Comparison of ENCODE assay signal across 9 cellular contexts in the genomic region with DNA sequence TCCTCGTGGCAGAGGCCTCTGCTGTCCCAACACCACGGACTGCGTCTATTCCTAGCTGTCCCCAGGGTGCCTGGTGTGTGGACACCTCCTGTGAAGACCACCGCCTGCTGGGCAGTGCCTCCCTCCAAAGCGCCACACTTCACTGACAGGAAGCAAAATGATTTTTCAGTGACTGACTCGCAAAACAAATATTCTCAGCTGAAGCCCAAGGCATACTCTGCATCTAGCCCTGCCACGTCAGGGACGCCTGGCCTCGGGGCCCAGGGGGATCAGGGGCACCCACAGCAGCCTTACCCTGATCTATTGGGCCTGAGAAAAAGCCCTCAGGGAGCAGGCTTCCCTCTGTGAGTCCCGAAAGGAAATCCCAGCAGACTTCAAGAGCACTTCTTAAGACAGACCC. TPM values are rescaled to one million over a fixed set of nuclear protein-coding genes. Genes with fewer than 3 reads are reported as not detected.
DNase-seq lines count a peak whose midpoint lies in the region; ATAC-seq, FAIRE-seq and TF ChIP-seq lines count a peak whose summit lies in the region.
"Had no signal": no experiment of that assay in that cellular context is flagged by ENCODE, and none has a peak within 500 bp of the region (broad histone marks: within the 10 kb centered on the region; RNA-seq: fewer than 3 reads in every experiment).

No MANE protein-coding gene starts in this region.

- H3K4me1 ChIP-seq in right cardiac atrium (ENCODE audit: control insufficient read depth, insufficient read depth, low read length), result peaks cover 10% of the 10 kb centered on the region
- peaks cover 0 to 51% of the 10 kb centered on the region in 2 donors for H3K4me1 ChIP-seq in right atrium auricular region
- H3K4me1 ChIP-seq in lower lobe of right lung, result peaks cover 19% of the 10 kb centered on the region

- no peak for FAIRE-seq in GM19239 (lab: Jason Lieb, UNC)

- H3K27me3 ChIP-seq in right cardiac atrium (ENCODE audit: control insufficient read depth, insufficient read depth) (no peaks in the 10 kb centered on the region), right atrium auricular region (no peaks in the 10 kb centered on the region), lower lobe of right lung (ENCODE audit: low read depth) (no peaks in the 10 kb centered on the region)

- H3K27me3 Mint-ChIP-seq in activated naive CD8-positive, alpha-beta T cell treated with anti-CD3 and anti-CD28 coated beads, Interleukin-2, amount 10 ng/mL, durations not matched to agents 7 days and 5 days, result no peaks in the 10 kb centered on the region

- peak overlapping the region; percentile 87 for H3K4me3 Mint-ChIP-seq in activated naive CD8-positive, alpha-beta T cell treated with anti-CD3 and anti-CD28 coated beads, Interleukin-2, amount 10 ng/mL, durations not matched to agents 7 days and 5 days

- H3K27ac ChIP-seq in right cardiac atrium (ENCODE audit: low read length), result no peak overlapping the region
- H3K27ac ChIP-seq in right atrium auricular region, result no peak overlapping the region
- H3K27ac ChIP-seq in lower lobe of right lung, result no peak overlapping the region

- H3K27ac Mint-ChIP-seq in activated naive CD8-positive, alpha-beta T cell treated with anti-CD3 and anti-CD28 coated beads, Interleukin-2, amount 10 ng/mL, durations not matched to agents 7 days and 5 days, result peak overlapping the region; percentile 90

- H3K36me3 ChIP-seq in right atrium auricular region, result peaks cover 33% of the 10 kb centered on the region
- peaks cover 44% of the 10 kb centered on the region for H3K36me3 ChIP-seq in lower lobe of right lung

- H3K4me3 ChIP-seq in right cardiac atrium (ENCODE audit: low read length), result peak overlapping the region; percentile 97
- H3K4me3 ChIP-seq in right atrium auricular region, result peak overlapping the region in 1 of 2 donors; percentile 71
- peak overlapping the region; percentile 77 for H3K4me3 ChIP-seq in lower lobe of right lung

- TF ChIP-seq CTCF in right atrium auricular region (IDR thresholded peaks at IDR 0.05) (no peak), lower lobe of right lung (IDR thresholded peaks at IDR 0.05) (no peak)

- no peak for ATAC-seq in right cardiac atrium
- no peak for ATAC-seq in activated naive CD8-positive, alpha-beta T cell treated with anti-CD3 and anti-CD28 coated beads, Interleukin-2, amount 10 ng/mL, durations not matched to agents 7 days and 5 days (ENCODE audit: low read depth)
- no peak for ATAC-seq in lower lobe of right lung
- ATAC-seq in GM18502 (IDR thresholded peaks at IDR 0.05; ENCODE audit: poor library complexity, unreplicated experiment), result no peak

- H3K4me1 Mint-ChIP-seq in activated naive CD8-positive, alpha-beta T cell treated with anti-CD3 and anti-CD28 coated beads, Interleukin-2, amount 10 ng/mL, durations not matched to agents 7 days and 5 days, result peaks cover 26% of the 10 kb centered on the region

- DNase-seq in right cardiac atrium (no peak), right atrium auricular region (ENCODE audit: low spot score) (no peak), lower lobe of right lung (no peak), GM19239 (ENCODE audit: insufficient read length, low spot score) (no peak), NCI-H128 (lab: John Stamatoyannopoulos, UW; ENCODE audit: unreplicated experiment) (no peak)
- DNase-seq in activated naive CD8-positive, alpha-beta T cell treated with anti-CD3 and anti-CD28 coated beads, Interleukin-2, amount 10 ng/mL, durations not matched to agents 7 days and 5 days, result no peak
- no peak for DNase-seq in activated CD4-positive, CD25-positive, alpha-beta regulatory T cell (lab: John Stamatoyannopoulos, UW)
- DNase-seq: NCI-H446 treated with DMSO at 0.1 percent for 48 hours had no signal

- H3K9me3 Mint-ChIP-seq in activated naive CD8-positive, alpha-beta T cell treated with anti-CD3 and anti-CD28 coated beads, Interleukin-2, amount 10 ng/mL, durations not matched to agents 7 days and 5 days, result peaks cover 1% of the 10 kb centered on the region

- H3K9me3 ChIP-seq in right cardiac atrium (ENCODE audit: control insufficient read depth, low read length) (no peaks in the 10 kb centered on the region), right atrium auricular region (no peaks in the 10 kb centered on the region), lower lobe of right lung (no peaks in the 10 kb centered on the region)

- peaks cover 29% of the 10 kb centered on the region for H3K36me3 Mint-ChIP-seq in activated naive CD8-positive, alpha-beta T cell treated with anti-CD3 and anti-CD28 coated beads, Interleukin-2, amount 10 ng/mL, durations not matched to agents 7 days and 5 days

- POLR2A ChIA-PET in activated naive CD8-positive, alpha-beta T cell treated with anti-CD3 and anti-CD28 coated beads, Interleukin-2, amount 10 ng/mL, durations not matched to agents 7 days and 5 days (lab: Charles Lee), result interaction anchor here (0.8 to 2.4 kb wide), 11 partner anchors 10 to 287 kb away, joined by 3 to 27 read pairs (median 5); partner anchors contain the start of genes ALG12 and CRELD2

- intact Hi-C loops in right cardiac atrium (cut with DNase I), result no loop called here
- intact Hi-C loops in lower lobe of right lung (cut with DNase I), result no loop called here

- 51% methylated on average over 10 of the region's 10 CpGs for WGBS in right cardiac atrium

RNA-seq across cellular contexts. Expression of gene BRD1, which starts 2.2 kb away (rescaled TPM):
- 10 to 100 TPM; 17.7 to 19.4 (median 18.3) TPM for total RNA-seq in right cardiac atrium
- 16.3 TPM for polyA plus RNA-seq in right cardiac atrium
- total RNA-seq in right atrium auricular region, result 10 to 100 TPM; 17.7 to 20.8 TPM
- 10 to 100 TPM; 56.7 to 56.9 TPM for total RNA-seq in activated naive CD8-positive, alpha-beta T cell treated with anti-CD3 and anti-CD28 coated beads, Interleukin-2, amount 10 ng/mL, durations not matched to agents 7 days and 5 days
- total RNA-seq in lower lobe of right lung, result 37.4 TPM

RNA-seq across cellular contexts. Expression of gene ZBED4, which starts 28.2 kb away (rescaled TPM):
- total RNA-seq in right cardiac atrium (1 to 10 TPM; 3.4 to 5.3 (median 4.1) TPM), right atrium auricular region (1 to 10 TPM; 3.7 to 6.6 TPM), lower lobe of right lung (12.7 TPM)
- 2.3 TPM for polyA plus RNA-seq in right cardiac atrium
- 10 to 100 TPM; 21.0 to 21.5 TPM for total RNA-seq in activated naive CD8-positive, alpha-beta T cell treated with anti-CD3 and anti-CD28 coated beads, Interleukin-2, amount 10 ng/mL, durations not matched to agents 7 days and 5 days
